In genomic region chr11:63564056-63564784, GRCh38 we compare ENCODE assay signal across 10 cellular contexts. TPM values are rescaled to one million over a fixed set of nuclear protein-coding genes. Genes with fewer than 3 reads are reported as not detected.
DNase-seq lines count a peak whose midpoint lies in the region; ATAC-seq, FAIRE-seq and TF ChIP-seq lines count a peak whose summit lies in the region.
"Had no signal": no experiment of that assay in that cellular context is flagged by ENCODE, and none has a peak within 500 bp of the region (broad histone marks: within the 10 kb centered on the region; RNA-seq: fewer than 3 reads in every experiment).

No MANE protein-coding gene starts in this region.

- POLR2A ChIA-PET in naive thymus-derived CD8-positive, alpha-beta T cell (lab: Charles Lee): interaction anchor here (0.6 to 5.9 kb wide), 3 partner anchors 10 to 103 kb away, joined by 3 to 58 read pairs (median 14); no protein-coding TSS in a partner anchor
- POLR2A ChIA-PET in HEK293T (lab: Yijun Ruan, JAX): no interaction called here

- no peak for FAIRE-seq in urothelium cell line (lab: Jason Lieb, UNC)

- peak overlapping the region in 5 of 10 donors; percentile 2 to 43 (median 19) for H3K4me3 Mint-ChIP-seq in naive thymus-derived CD8-positive, alpha-beta T cell

- H3K36me3 Mint-ChIP-seq in naive thymus-derived CD8-positive, alpha-beta T cell: no peaks in the 10 kb centered on the region

- peaks cover 30 to 71% (median 61%) of the 10 kb centered on the region in 4 donors for H3K4me1 Mint-ChIP-seq in naive thymus-derived CD8-positive, alpha-beta T cell

- DNase-seq in activated naive CD4-positive, alpha-beta T cell treated with Interleukin-2 at 50 U/mL for 16 hours: peak; percentile 15
- no peak for DNase-seq in activated naive CD4-positive, alpha-beta T cell treated with anti-CD3 and anti-CD28 coated beads, Interleukin-2, amount 50 U/mL, for 16 hours
- DNase-seq in SW480 (ENCODE audit: low spot score): peak; percentile 68
- DNase-seq in naive thymus-derived CD8-positive, alpha-beta T cell: no peak
- DNase-seq in urothelium cell line (ENCODE audit: low spot score): no peak
- DNase-seq in H4 (ENCODE audit: low spot score): no peak
- no peak for DNase-seq in HEK293T (ENCODE audit: extremely low spot score)

- no peaks in the 10 kb centered on the region for H3K27me3 Mint-ChIP-seq in naive thymus-derived CD8-positive, alpha-beta T cell

- H3K9me3 Mint-ChIP-seq in naive thymus-derived CD8-positive, alpha-beta T cell: no peaks in the 10 kb centered on the region

- ATAC-seq in HG02981 (IDR thresholded peaks at IDR 0.05; ENCODE audit: unreplicated experiment): peak; percentile 53
- ATAC-seq in naive thymus-derived CD8-positive, alpha-beta T cell: no peak

- peak overlapping the region in 9 of 10 donors; percentile 2 to 86 (median 54) for H3K27ac Mint-ChIP-seq in naive thymus-derived CD8-positive, alpha-beta T cell

- CTCF ChIA-PET in HEK293T (lab: Yijun Ruan, JAX): interaction anchor here (0.6 kb wide), 1 partner anchor 21 kb away, joined by 5 read pairs; no protein-coding TSS in a partner anchor

TF ChIP-seq in HEK293T, 16 proteins besides CTCF, POLR2A, EP300 and RAD21:
- no peak for TF ChIP-seq TARDBP (IDR thresholded peaks at IDR 0.05)
- TF ChIP-seq L3MBTL2 (conservative IDR thresholded peaks at IDR 0.05): no peak
- TF ChIP-seq SP1 (IDR thresholded peaks at IDR 0.05): no peak
- no peak for TF ChIP-seq NFRKB (IDR thresholded peaks at IDR 0.05)
- TF ChIP-seq PKNOX1 (IDR thresholded peaks at IDR 0.05): no peak
- no peak for TF ChIP-seq CTBP1 (IDR thresholded peaks at IDR 0.05; ENCODE audit: borderline replicate concordance)
- TF ChIP-seq ARNT (IDR thresholded peaks at IDR 0.05): no peak
- no peak for TF ChIP-seq ELF4 (IDR thresholded peaks at IDR 0.05)
- TF ChIP-seq LEF1 (IDR thresholded peaks at IDR 0.05; ENCODE audit: borderline replicate concordance): no peak
- TF ChIP-seq BHLHE40 (IDR thresholded peaks at IDR 0.05; ENCODE audit: borderline replicate concordance): no peak
- no peak for TF ChIP-seq FOXM1 (IDR thresholded peaks at IDR 0.05; ENCODE audit: borderline replicate concordance)
- TF ChIP-seq SUZ12 (IDR thresholded peaks at IDR 0.05): no peak
- TF ChIP-seq HDGF (IDR thresholded peaks at IDR 0.05; ENCODE audit: borderline replicate concordance): no peak
- TF ChIP-seq FOXA1 (IDR thresholded peaks at IDR 0.05): no peak
- no peak for TF ChIP-seq ZNF384 (IDR thresholded peaks at IDR 0.05)
- no peak for TF ChIP-seq FOXK2 (IDR thresholded peaks at IDR 0.05)

RNA-seq across cellular contexts. Expression of gene PLAAT2, which starts 1.0 kb away (rescaled TPM):
- total RNA-seq in naive thymus-derived CD8-positive, alpha-beta T cell: not detected
- polyA plus RNA-seq in naive thymus-derived CD8-positive, alpha-beta T cell: under 1 TPM; 0.39 to 0.69 (median 0.49) TPM
- total RNA-seq in H4 (2014; rRNA removed; shearing (Covaris generic)): not detected in 2 replicates
- total RNA-seq: Daoy, fibroblast of villous mesenchyme had no signal

RNA-seq across cellular contexts. Expression of gene PLAAT4, which starts 27.6 kb away (rescaled TPM):
- 10 to 100 TPM; 97.8 to 99.8 TPM for total RNA-seq in naive thymus-derived CD8-positive, alpha-beta T cell
- polyA plus RNA-seq in naive thymus-derived CD8-positive, alpha-beta T cell: 100 to 1,000 TPM; 460 to 532 (median 464) TPM
- 49.3 and 72.0 TPM in 2 replicates for total RNA-seq in H4 (2014; rRNA removed; shearing (Covaris generic))

RNA-seq across cellular contexts. Expression of gene PLAAT3, which starts 50.0 kb away (rescaled TPM):
- total RNA-seq in naive thymus-derived CD8-positive, alpha-beta T cell: 1 to 10 TPM; 1.7 to 3.3 TPM
- polyA plus RNA-seq in naive thymus-derived CD8-positive, alpha-beta T cell: 10 to 100 TPM in 1 of 3 donors, 1 to 10 TPM in 2; 7.6 to 28.7 (median 8.6) TPM
- total RNA-seq in H4 (2014; rRNA removed; shearing (Covaris generic)): 4.7 and 9.0 TPM in 2 replicates

RNA-seq across cellular contexts. Expression of gene LGALS12, which starts 58.3 kb away (rescaled TPM):
- total RNA-seq in naive thymus-derived CD8-positive, alpha-beta T cell: not detected
- not detected for polyA plus RNA-seq in naive thymus-derived CD8-positive, alpha-beta T cell
- total RNA-seq in H4 (2014; rRNA removed; shearing (Covaris generic)): 0.80 and 1.4 TPM in 2 replicates
- total RNA-seq: Daoy, fibroblast of villous mesenchyme had no signal

Comparison
In these comparisons a context has a peak if more than half of its experiments do, and no peak if none do; other contexts are left out.
1. DNase-seq: peak in activated naive CD4-positive, alpha-beta T cell treated with Interleukin-2 at 50 U/mL for 16 hours (single experiment) and SW480 (single experiment); none in activated naive CD4-positive, alpha-beta T cell treated with anti-CD3 and anti-CD28 coated beads, Interleukin-2, amount 50 U/mL, for 16 hours (single experiment), naive thymus-derived CD8-positive, alpha-beta T cell (0 of 10), urothelium cell line (single experiment), H4 (single experiment) and HEK293T (single experiment).